ENCODE assay signal across 21 cellular contexts in the genomic region with DNA sequence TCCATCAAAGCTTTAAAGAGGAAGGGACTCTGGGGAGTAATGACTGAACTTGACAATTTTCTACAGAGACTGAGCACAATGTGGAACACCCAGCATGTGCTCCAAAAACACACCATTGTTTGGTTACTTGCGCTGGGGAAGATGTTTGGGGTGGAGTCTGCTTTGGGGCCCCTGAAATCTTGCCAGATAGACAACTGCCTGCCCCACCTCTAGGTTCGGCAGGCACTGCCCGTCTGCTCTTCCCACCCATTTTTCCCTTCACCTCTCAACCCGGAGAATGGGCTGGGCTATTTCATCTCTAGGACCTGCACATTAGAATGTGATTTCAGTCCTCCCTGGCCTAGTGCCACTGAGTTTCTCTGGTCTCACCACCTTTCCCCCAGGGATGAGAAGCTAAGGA. TPM values are rescaled to one million over a fixed set of nuclear protein-coding genes. Genes with fewer than 3 reads are reported as not detected.
"Had no signal": no experiment of that assay in that cellular context is flagged by ENCODE, and none has a peak within 500 bp of the region (broad histone marks: within the 10 kb centered on the region; RNA-seq: fewer than 3 reads in every experiment).

No MANE protein-coding gene starts in this region.

- H3K36me3 ChIP-seq: ascending aorta, suprapubic skin had no signal

- H3K9me3 ChIP-seq: ascending aorta, suprapubic skin had no signal

- H3K4me3 Mint-ChIP-seq: activated naive CD4-positive, alpha-beta T cell treated with anti-CD3 and anti-CD28 coated beads, Interleukin-2, amount 10 ng/mL, durations not matched to agents 7 days and 5 days; immature natural killer cell; mesothelial cell of epicardium; neural crest cell had no signal

- H3K4me3 ChIP-seq: ascending aorta, lung, suprapubic skin had no signal

- H3K27me3 Mint-ChIP-seq: activated naive CD4-positive, alpha-beta T cell treated with anti-CD3 and anti-CD28 coated beads, Interleukin-2, amount 10 ng/mL, durations not matched to agents 7 days and 5 days had no signal

- DNase-seq: activated CD4-positive, alpha-beta T cell treated with anti-CD3 and anti-CD28 coated beads for 1 hour; activated CD4-positive, alpha-beta T cell treated with anti-CD3 and anti-CD28 coated beads, Interleukin-2, amount 50 U/mL, for 4 hours; activated naive CD4-positive, alpha-beta T cell treated with anti-CD3 and anti-CD28 coated beads, Interleukin-2, amount 10 ng/mL, durations not matched to agents 7 days and 5 days; activated T-cell treated with anti-CD3 and anti-CD28 coated beads for 4 hours; glutamatergic neuron; immature natural killer cell; stimulated activated CD4-positive, alpha-beta T cell treated with anti-CD3 and anti-CD28 coated beads, Interleukin-15, amount 100 ng/mL, for 24 hours; stimulated activated CD4-positive, alpha-beta T cell treated with anti-CD3 and anti-CD28 coated beads, Interleukin-4, amount 100 ng/mL, for 24 hours; stimulated activated naive CD4-positive, alpha-beta T cell treated with Interleukin-2 at 50 U/mL for 16 hours; T-helper 9 cell had no signal

- H3K27ac Mint-ChIP-seq: activated naive CD4-positive, alpha-beta T cell treated with anti-CD3 and anti-CD28 coated beads, Interleukin-2, amount 10 ng/mL, durations not matched to agents 7 days and 5 days; immature natural killer cell; mesothelial cell of epicardium had no signal

- H3K36me3 Mint-ChIP-seq: activated naive CD4-positive, alpha-beta T cell treated with anti-CD3 and anti-CD28 coated beads, Interleukin-2, amount 10 ng/mL, durations not matched to agents 7 days and 5 days; immature natural killer cell; mesothelial cell of epicardium had no signal

- ATAC-seq: esophagus mucosa had no signal

- H3K27ac ChIP-seq: suprapubic skin had no signal

- H3K27me3 ChIP-seq: ascending aorta, suprapubic skin had no signal

- H3K4me1 Mint-ChIP-seq: activated naive CD4-positive, alpha-beta T cell treated with anti-CD3 and anti-CD28 coated beads, Interleukin-2, amount 10 ng/mL, durations not matched to agents 7 days and 5 days had no signal

- H3K9me3 Mint-ChIP-seq: activated naive CD4-positive, alpha-beta T cell treated with anti-CD3 and anti-CD28 coated beads, Interleukin-2, amount 10 ng/mL, durations not matched to agents 7 days and 5 days; immature natural killer cell had no signal

RNA-seq across cellular contexts. Expression of gene NCBP2L, which starts 43.8 kb away (rescaled TPM):
- total RNA-seq: ascending aorta, esophagus mucosa, fibroblast of villous mesenchyme, mesothelial cell of epicardium, myocyte, neural crest cell, osteocyte, SK-MEL-5, suprapubic skin, ureter had no signal
- polyA plus RNA-seq: immature natural killer cell had no signal
